In the genomic region with DNA sequence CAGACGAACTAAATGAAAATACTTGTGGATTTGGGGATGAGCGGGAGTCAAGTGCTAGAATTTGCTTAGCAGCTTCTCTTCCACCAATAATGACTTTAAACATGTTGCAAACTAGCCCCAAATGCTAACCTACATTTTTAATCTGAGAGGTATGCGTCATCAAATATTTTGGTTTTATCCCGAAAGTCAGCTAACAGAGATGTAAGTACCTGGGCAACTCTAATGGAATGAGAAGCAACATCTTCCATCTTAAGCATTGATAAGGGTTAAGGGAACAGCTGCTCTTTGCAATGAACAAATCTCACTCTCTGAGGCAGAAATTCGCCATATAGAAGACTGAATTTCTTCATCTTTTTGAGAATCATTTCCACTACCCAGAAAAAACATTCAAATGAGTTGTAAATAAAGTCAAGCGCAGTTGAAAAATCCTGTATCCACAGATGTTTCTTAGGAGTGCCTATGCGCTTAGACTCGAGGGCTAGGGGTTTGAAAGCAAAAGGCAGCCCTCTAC, we compare ENCODE assay signal across 8 cellular contexts. TPM values are rescaled to one million over a fixed set of nuclear protein-coding genes. Genes with fewer than 3 reads are reported as not detected.
DNase-seq lines count a peak whose midpoint lies in the region; ATAC-seq, FAIRE-seq and TF ChIP-seq lines count a peak whose summit lies in the region.

No MANE protein-coding gene starts in this region.

- no peaks in the 10 kb centered on the region for H3K79me2 ChIP-seq in HepG2 (ENCODE audit: insufficient read depth, low read length)

- H4K20me1 ChIP-seq in HepG2 (ENCODE audit: insufficient read depth, low read length) = peaks cover 10% of the 10 kb centered on the region; the same call in 1 of the 2 replicates

- peak overlapping the region; percentile 30; the same call in 1 of the 2 replicates for H3K9ac ChIP-seq in HepG2 (ENCODE audit: insufficient read depth, low read depth, low read length)

- ATAC-seq in HepG2 (no peak), GM18498 (IDR thresholded peaks at IDR 0.05; ENCODE audit: unreplicated experiment) (no peak), HG02981 (IDR thresholded peaks at IDR 0.05; ENCODE audit: unreplicated experiment) (no peak)

- CTCF ChIA-PET in activated CD4-positive, alpha-beta T cell treated with anti-CD3 and anti-CD28 coated beads, Interleukin-2, amount 10 ng/mL, durations not matched to agents 7 days and 5 days (lab: Charles Lee) = interaction anchor here (0.6 to 7.2 kb wide), 5 partner anchors 11 to 566 kb away, joined by 3 to 72 read pairs (median 3); no protein-coding TSS in a partner anchor
- CTCF ChIA-PET in HepG2 (lab: Yijun Ruan, JAX; ENCODE audit: low intra/inter-chr PET ratio, low total read pairs) = no interaction called here

- no peak for TF ChIP-seq CTCF in HepG2 (CRISPR knock-in tag; IDR thresholded peaks at IDR 0.05)

- H3K9me3 ChIP-seq in HepG2 (ENCODE audit: low read length) = no peaks in the 10 kb centered on the region
- no peaks in the 10 kb centered on the region for H3K9me3 ChIP-seq in thymus (ENCODE audit: control insufficient read depth)

- H3K27ac ChIP-seq in HepG2 (ENCODE audit: extremely low read length, insufficient read depth, low read length) (no peak overlapping the region), thymus (ENCODE audit: low read depth) (peak overlapping the region; percentile 96)

- peak overlapping the region; percentile 99 for H3K27ac Mint-ChIP-seq in activated CD4-positive, alpha-beta T cell treated with anti-CD3 and anti-CD28 coated beads, Interleukin-2, amount 10 ng/mL, durations not matched to agents 7 days and 5 days

- peak overlapping the region; percentile 45 for H2AFZ ChIP-seq in HepG2 (ENCODE audit: low read length)

- H3K4me1 ChIP-seq in HepG2 (ENCODE audit: insufficient read depth, low read length) (peaks cover 41% of the 10 kb centered on the region), thymus (ENCODE audit: control insufficient read depth, insufficient read depth, low read length) (peaks cover 8% of the 10 kb centered on the region)

- H3K4me3 ChIP-seq in HepG2 (replicated peaks in 1 of 3; ENCODE audit: insufficient read depth in 1 of 3, low read depth in 2 of 3, low read length in 3 of 3) (peak overlapping the region; percentile 34 to 96 (median 47)), thymus (ENCODE audit: low read length) (peak overlapping the region; percentile 46)

- in situ Hi-C loops in HepG2 (cut with HindIII; ENCODE audit: extremely low pct_ligation_motif_present, low pct_unique_long_range_greater_than_20kb) = no loop called here

- H3K36me3 Mint-ChIP-seq in activated CD4-positive, alpha-beta T cell treated with anti-CD3 and anti-CD28 coated beads, Interleukin-2, amount 10 ng/mL, durations not matched to agents 7 days and 5 days (ENCODE audit: low read depth) = peaks cover 11% of the 10 kb centered on the region

- H3K27me3 Mint-ChIP-seq in activated CD4-positive, alpha-beta T cell treated with anti-CD3 and anti-CD28 coated beads, Interleukin-2, amount 10 ng/mL, durations not matched to agents 7 days and 5 days = no peaks in the 10 kb centered on the region

- TF ChIP-seq EP300 in HepG2 (IDR thresholded peaks at IDR 0.05; ENCODE audit: low read depth in 2 of 2, low read length in 2 of 2) (no peak), HepG2 (CRISPR knock-in tag; IDR thresholded peaks at IDR 0.05; ENCODE audit: borderline replicate concordance) (no peak)

- H3K9me3 Mint-ChIP-seq in activated CD4-positive, alpha-beta T cell treated with anti-CD3 and anti-CD28 coated beads, Interleukin-2, amount 10 ng/mL, durations not matched to agents 7 days and 5 days = no peaks in the 10 kb centered on the region

- no peak for TF ChIP-seq POLR2A in HepG2 (IDR thresholded peaks at IDR 0.05; ENCODE audit: insufficient read depth in 1 of 2, low read depth in 2 of 2, low read length in 2 of 2)

- FAIRE-seq in HepG2 (lab: Jason Lieb, UNC) = no peak

- no peaks in the 10 kb centered on the region for H3K36me3 ChIP-seq in HepG2 (replicated peaks in 1 of 2; ENCODE audit: control insufficient read depth in 1 of 2, insufficient read depth in 2 of 2, low read length in 2 of 2)
- peaks cover 12% of the 10 kb centered on the region for H3K36me3 ChIP-seq in thymus (ENCODE audit: control insufficient read depth, insufficient read depth)

- peaks cover 2 to 4% of the 10 kb centered on the region in 2 experiments; a peak in 1 of 5 replicates for H3K27me3 ChIP-seq in HepG2 (ENCODE audit: control insufficient read depth in 1 of 2, insufficient read depth in 2 of 2, low read length in 2 of 2)
- H3K27me3 ChIP-seq in thymus (ENCODE audit: control insufficient read depth, insufficient read depth) = no peaks in the 10 kb centered on the region

- peak overlapping the region; percentile 87 for H3K4me2 ChIP-seq in HepG2 (ENCODE audit: low read depth, low read length)

- TF ChIP-seq RAD21 in HepG2 (CRISPR knock-in tag; IDR thresholded peaks at IDR 0.05) = no peak

- intact Hi-C loops in HepG2 (cut with micrococcal nuclease; ENCODE audit: unreplicated experiment) = loop anchor here (5.0 kb wide), 1 partner anchor 301 kb away; the partner anchor contains the start of gene LCLAT1

- peaks cover 43% of the 10 kb centered on the region for H3K4me1 Mint-ChIP-seq in activated CD4-positive, alpha-beta T cell treated with anti-CD3 and anti-CD28 coated beads, Interleukin-2, amount 10 ng/mL, durations not matched to agents 7 days and 5 days

- BruUV-seq in HepG2 (replicated peaks; lab: Mats Ljungman, UMichigan) = TSS peak; percentile 77

- POLR2A ChIA-PET in activated CD4-positive, alpha-beta T cell treated with anti-CD3 and anti-CD28 coated beads, Interleukin-2, amount 10 ng/mL, durations not matched to agents 7 days and 5 days (lab: Charles Lee) = no interaction called here
- POLR2A ChIA-PET in HepG2 (lab: Yijun Ruan, JAX) = interaction anchor here (0.7 to 2.7 kb wide), 6 partner anchors 10 to 1394 kb away, joined by 3 to 16 read pairs (median 4); partner anchors contain the start of gene PPP1CB

- H3K4me3 Mint-ChIP-seq in activated CD4-positive, alpha-beta T cell treated with anti-CD3 and anti-CD28 coated beads, Interleukin-2, amount 10 ng/mL, durations not matched to agents 7 days and 5 days = peak overlapping the region; percentile 81

- 27% methylated on average over 8 of the region's 8 CpGs for WGBS in HepG2 (ENCODE audit: low lambda C conversion rate)
- WGBS in thymus = 61% methylated on average over 8 of the region's 8 CpGs

- DNase-seq in activated CD4-positive, alpha-beta T cell treated with anti-CD3 and anti-CD28 coated beads, Interleukin-2, amount 10 ng/mL, durations not matched to agents 7 days and 5 days = no peak
- no peak for DNase-seq in activated CD4-positive, alpha-beta T cell treated with anti-CD3 and anti-CD28 coated beads, Interleukin-2, amount 50 U/mL, for 4 hours
- DNase-seq in amniotic epithelial cell (ENCODE audit: low read depth) (peak; percentile 15), HepG2 (ENCODE audit: low spot score) (no peak), DMS153 (lab: John Stamatoyannopoulos, UW) (no peak)

TF ChIP-seq in HepG2, 621 proteins besides CTCF, POLR2A, EP300 and RAD21:
- TF ChIP-seq TOPORS (CRISPR knock-in tag; IDR thresholded peaks at IDR 0.05) (0 out of 2 replicates have a peak, but pooled peaks have one; percentile 12), MBNL3 (CRISPR knock-in tag; conservative IDR thresholded peaks at IDR 0.05) (no peak)

RNA-seq across cellular contexts. Expression of gene YPEL5, which starts 0.9 kb away (rescaled TPM):
- 10 to 100 TPM; 32.3 to 39.2 TPM for total RNA-seq in activated CD4-positive, alpha-beta T cell treated with anti-CD3 and anti-CD28 coated beads, Interleukin-2, amount 10 ng/mL, durations not matched to agents 7 days and 5 days
- 12.7 and 20.8 TPM in 2 replicates for total RNA-seq in HepG2 (2016; rRNA removed; fragmentation: Illumina TruSeq; extraction: Trizol)
- 3.1 and 4.2 TPM in 2 replicates for total RNA-seq in HepG2 (2016; cell fraction: cytosol; rRNA removed; fragmentation: Illumina TruSeq; extraction: Trizol; ENCODE audit: low read depth)
- 13.3 and 21.4 TPM in 2 replicates for total RNA-seq in HepG2 (2016; cell fraction: insoluble cytoplasmic fraction; rRNA removed; fragmentation: Illumina TruSeq; extraction: Trizol)
- 10.5 and 12.1 TPM in 2 replicates for total RNA-seq in HepG2 (2016; cell fraction: membrane; rRNA removed; fragmentation: Illumina TruSeq; extraction: Trizol)
- total RNA-seq in HepG2 (2016; cell fraction: nucleus; rRNA removed; fragmentation: Illumina TruSeq; extraction: Trizol) = 14.3 and 15.3 TPM in 2 replicates
- 49.7 and 55.6 TPM in 2 replicates for polyA plus RNA-seq in HepG2 (2011; rRNA removed)
- 28.5 and 45.1 TPM in 2 replicates for polyA plus RNA-seq in HepG2 (2011; cell fraction: cytosol; rRNA removed)
- 19.0 and 23.4 TPM in 2 replicates for polyA plus RNA-seq in HepG2 (2011; cell fraction: nucleus; rRNA removed)
- 47.3 and 48.5 TPM in 2 replicates for polyA plus RNA-seq in HepG2 (2012)
- polyA plus RNA-seq in HepG2 (2016; cell fraction: cytosol; fragmentation: Illumina TruSeq; extraction: Trizol; ENCODE audit: low read depth) = 3.6 and 4.4 TPM in 2 replicates
- 30.6 and 37.0 TPM in 2 replicates for polyA plus RNA-seq in HepG2 (2016; cell fraction: insoluble cytoplasmic fraction; fragmentation: Illumina TruSeq; extraction: Trizol; ENCODE audit: low read depth)
- polyA plus RNA-seq in HepG2 (2016; cell fraction: membrane; fragmentation: Illumina TruSeq; extraction: Trizol; ENCODE audit: low read depth) = 8.1 and 9.4 TPM in 2 replicates
- polyA plus RNA-seq in HepG2 (2016; cell fraction: nucleus; fragmentation: Illumina TruSeq; extraction: Trizol; ENCODE audit: insufficient read depth, low read depth) = 16.6 and 19.4 TPM in 2 replicates
- polyA minus RNA-seq in HepG2 (2011; rRNA and poly(A)+ RNA removed; ENCODE audit: low replicate concordance) = 8.5 and 44.5 TPM in 2 replicates
- polyA minus RNA-seq in HepG2 (2011; cell fraction: cytosol; rRNA and poly(A)+ RNA removed) = 24.6 and 35.0 TPM in 2 replicates
- 38.5 and 44.5 TPM in 2 replicates for polyA minus RNA-seq in HepG2 (2011; cell fraction: nucleus; rRNA and poly(A)+ RNA removed)
- polyA plus RNA-seq in thymus = 133 TPM
